1 cellular context compared by ENCODE assay signal in genomic region chr17:80454557-80455327, GRCh38.
TF ChIP-seq lines count a peak whose summit lies in the region.

No MANE protein-coding gene starts in this region.

TF ChIP-seq in K562, 482 proteins besides CTCF, POLR2A, EP300 and RAD21 (continued from another document and continues in another):
- peak; percentile 20 for TF ChIP-seq GTF3C2 (IDR thresholded peaks at IDR 0.05; ENCODE audit: borderline replicate concordance, extremely low read depth, insufficient read length)
- TF ChIP-seq SAP30 (IDR thresholded peaks at IDR 0.05; ENCODE audit: borderline replicate concordance, insufficient read depth, low read depth, low read length, poor library complexity, severe bottlenecking): peak; percentile 64
- no peak for TF ChIP-seq KDM4B (IDR thresholded peaks at IDR 0.05; ENCODE audit: borderline replicate concordance in 2 of 2, low read depth in 1 of 2)
- TF ChIP-seq BRD9 (IDR thresholded peaks at IDR 0.05; ENCODE audit: low read depth, partially characterized antibody): no peak
- TF ChIP-seq ETV6 (IDR thresholded peaks at IDR 0.05; ENCODE audit: borderline replicate concordance in 1 of 2, low read depth in 2 of 2, low read length in 1 of 2): no peak
- TF ChIP-seq ETV6 (CRISPR knock-in tag; IDR thresholded peaks at IDR 0.05; ENCODE audit: borderline replicate concordance): 0 out of 2 replicates have a peak, but pooled peaks have one; percentile 40
- no peak for TF ChIP-seq BRF1 (IDR thresholded peaks at IDR 0.05; ENCODE audit: borderline replicate concordance, extremely low read depth, insufficient read length)
- 0 out of 2 replicates have a peak, but pooled peaks have one; percentile 10 for TF ChIP-seq CREM (IDR thresholded peaks at IDR 0.05; ENCODE audit: low read depth)
- TF ChIP-seq ZNF143 (CRISPR knock-in tag; IDR thresholded peaks at IDR 0.05): peak; percentile 61
- peak; percentile 5; the same call in 1 of the 2 replicates for TF ChIP-seq CGGBP1 (CRISPR knock-in tag; IDR thresholded peaks at IDR 0.05)
- 0 out of 2 replicates have a peak, but pooled peaks have one; percentile 16 for TF ChIP-seq MTA1 (IDR thresholded peaks at IDR 0.05; ENCODE audit: borderline replicate concordance)
- peak; percentile 34 for TF ChIP-seq SMAD1 (IDR thresholded peaks at IDR 0.05; ENCODE audit: low read depth, low read length, partially characterized antibody)
- TF ChIP-seq TEAD2 (tag; IDR thresholded peaks at IDR 0.05): no peak
- no peak for TF ChIP-seq TCFL5 (CRISPR knock-in tag; conservative IDR thresholded peaks at IDR 0.05)
- TF ChIP-seq TCF7L2 (IDR thresholded peaks at IDR 0.05; ENCODE audit: low read depth, low read length): no peak
- no peak for TF ChIP-seq CHAMP1 (IDR thresholded peaks at IDR 0.05)
- no peak for TF ChIP-seq ARID3B (CRISPR knock-in tag; IDR thresholded peaks at IDR 0.05; ENCODE audit: borderline replicate concordance)
- no peak for TF ChIP-seq CREB5 (CRISPR knock-in tag; IDR thresholded peaks at IDR 0.05)
- TF ChIP-seq POLR2H (tag; IDR thresholded peaks at IDR 0.05; ENCODE audit: low read depth): peak; percentile 83
- TF ChIP-seq ZNF644 (tag; IDR thresholded peaks at IDR 0.05; ENCODE audit: low read depth): peak; percentile 87
- peak; percentile 96 for TF ChIP-seq L3MBTL2 (IDR thresholded peaks at IDR 0.05)
- peak; percentile 95 for TF ChIP-seq GTF2E2 (tag; IDR thresholded peaks at IDR 0.05)
- TF ChIP-seq NFYB (IDR thresholded peaks at IDR 0.05; ENCODE audit: extremely low read depth, insufficient read length): no peak
- no peak for TF ChIP-seq MBD1 (CRISPR knock-in tag; IDR thresholded peaks at IDR 0.05)
- TF ChIP-seq MTA3 (IDR thresholded peaks at IDR 0.05; ENCODE audit: borderline replicate concordance): peak; percentile 29; the same call in 1 of the 2 replicates
- TF ChIP-seq SAFB2 (IDR thresholded peaks at IDR 0.05; ENCODE audit: borderline replicate concordance, low read depth, low read length, severe bottlenecking): no peak
- no peak for TF ChIP-seq ZFP30 (CRISPR knock-in tag; IDR thresholded peaks at IDR 0.05; ENCODE audit: borderline replicate concordance)
- peak; percentile 62 for TF ChIP-seq PRPF4 (IDR thresholded peaks at IDR 0.05; ENCODE audit: insufficient read depth, low read depth, low read length, poor library complexity, severe bottlenecking)
- TF ChIP-seq ZBED1 (IDR thresholded peaks at IDR 0.05): no peak
- TF ChIP-seq FOXA3 (CRISPR knock-in tag; conservative IDR thresholded peaks at IDR 0.05 in 1 of 2, IDR thresholded peaks at IDR 0.05 in 1 of 2): peak in 1 of 2 experiments; percentile 60; a peak in 1 of 4 replicates
- no peak for TF ChIP-seq TFE3 (CRISPR knock-in tag; IDR thresholded peaks at IDR 0.05)
- TF ChIP-seq ZBTB1 (CRISPR knock-in tag; IDR thresholded peaks at IDR 0.05; ENCODE audit: borderline replicate concordance, low read depth): 0 out of 2 replicates have a peak, but pooled peaks have one; percentile 32
- TF ChIP-seq HOXB6 (CRISPR knock-in tag; IDR thresholded peaks at IDR 0.05; ENCODE audit: borderline replicate concordance): no peak
- no peak for TF ChIP-seq HDAC6 (IDR thresholded peaks at IDR 0.05; ENCODE audit: low read depth, low read length)
- peak; percentile 57 to 79; a peak in 3 of 4 replicates for TF ChIP-seq MNT (conservative IDR thresholded peaks at IDR 0.05)
- no peak for TF ChIP-seq CCAR2 (IDR thresholded peaks at IDR 0.05; ENCODE audit: low read depth, low read length)
- peak; percentile 92 for TF ChIP-seq PHF20 (IDR thresholded peaks at IDR 0.05; ENCODE audit: partially characterized antibody)
- no peak for TF ChIP-seq KLF13 (tag; IDR thresholded peaks at IDR 0.05; ENCODE audit: borderline replicate concordance, low read depth)
- no peak for TF ChIP-seq ZNF699 (CRISPR knock-in tag; IDR thresholded peaks at IDR 0.05; ENCODE audit: insufficient replicate concordance)
- TF ChIP-seq RNF2 (IDR thresholded peaks at IDR 0.05): peak; percentile 65; the same call in 1 of the 2 replicates
- TF ChIP-seq FOXJ2 (tag; IDR thresholded peaks at IDR 0.05): peak; percentile 81
- 0 out of 2 replicates have a peak, but pooled peaks have one; percentile 2 for TF ChIP-seq TGIF2 (CRISPR knock-in tag; IDR thresholded peaks at IDR 0.05)
- TF ChIP-seq ATF7 (IDR thresholded peaks at IDR 0.05): peak; percentile 59
- peak; percentile 91 for TF ChIP-seq SUPT5H (IDR thresholded peaks at IDR 0.05)
- TF ChIP-seq ZFX (CRISPR knock-in tag; IDR thresholded peaks at IDR 0.05): peak; percentile 98
